In the genomic region with DNA sequence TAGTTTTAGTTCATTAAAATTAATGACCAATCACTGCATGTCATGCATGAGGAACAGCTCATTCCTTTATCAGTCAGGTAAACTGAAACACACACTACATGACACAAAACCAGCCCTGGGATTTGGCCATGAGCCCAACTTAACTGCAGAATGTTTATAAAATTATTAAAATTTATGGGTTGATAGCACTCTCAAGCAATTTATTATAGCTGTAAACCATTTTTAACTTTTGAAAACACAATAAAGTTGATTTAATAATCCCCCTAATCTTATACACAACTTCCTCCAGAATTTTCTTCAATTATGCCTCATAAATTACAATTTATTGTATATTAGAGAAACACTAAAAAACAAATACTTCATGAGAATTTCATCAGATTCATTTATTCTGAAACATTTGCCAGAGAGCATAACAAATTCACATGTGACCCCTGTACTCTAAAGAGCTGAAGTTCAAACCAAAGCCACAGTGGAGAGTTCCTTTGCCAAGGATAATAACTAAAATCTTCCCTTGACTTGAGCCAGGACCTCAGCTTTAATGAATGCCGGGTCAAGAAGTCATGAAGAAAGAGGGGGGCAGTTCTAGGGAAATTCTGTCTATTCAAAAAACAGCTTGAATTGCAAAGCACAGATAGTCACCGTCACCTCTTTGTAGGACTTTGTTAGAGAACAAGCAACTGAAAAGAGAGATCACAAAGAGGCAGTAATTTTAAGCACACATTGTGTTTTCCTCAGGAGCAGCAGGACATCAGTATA, we compare ENCODE assay signal across 1 cellular context.
TF ChIP-seq lines count a peak whose summit lies in the region.

No MANE protein-coding gene starts in this region.

TF ChIP-seq in SK-N-SH treated with all-trans-retinoic acid at 6 μM for 48 hours, 23 proteins besides CTCF, POLR2A, EP300 and RAD21 (continued from another document):
- TF ChIP-seq, protein P1, sequence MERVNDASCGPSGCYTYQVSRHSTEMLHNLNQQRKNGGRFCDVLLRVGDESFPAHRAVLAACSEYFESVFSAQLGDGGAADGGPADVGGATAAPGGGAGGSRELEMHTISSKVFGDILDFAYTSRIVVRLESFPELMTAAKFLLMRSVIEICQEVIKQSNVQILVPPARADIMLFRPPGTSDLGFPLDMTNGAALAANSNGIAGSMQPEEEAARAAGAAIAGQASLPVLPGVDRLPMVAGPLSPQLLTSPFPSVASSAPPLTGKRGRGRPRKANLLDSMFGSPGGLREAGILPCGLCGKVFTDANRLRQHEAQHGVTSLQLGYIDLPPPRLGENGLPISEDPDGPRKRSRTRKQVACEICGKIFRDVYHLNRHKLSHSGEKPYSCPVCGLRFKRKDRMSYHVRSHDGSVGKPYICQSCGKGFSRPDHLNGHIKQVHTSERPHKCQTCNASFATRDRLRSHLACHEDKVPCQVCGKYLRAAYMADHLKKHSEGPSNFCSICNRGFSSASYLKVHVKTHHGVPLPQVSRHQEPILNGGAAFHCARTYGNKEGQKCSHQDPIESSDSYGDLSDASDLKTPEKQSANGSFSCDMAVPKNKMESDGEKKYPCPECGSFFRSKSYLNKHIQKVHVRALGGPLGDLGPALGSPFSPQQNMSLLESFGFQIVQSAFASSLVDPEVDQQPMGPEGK (CRISPR knock-in tag; IDR thresholded peaks at IDR 0.05; ENCODE audit: borderline replicate concordance) = peak; percentile 66
- TF ChIP-seq ZC3H10 (CRISPR knock-in tag; IDR thresholded peaks at IDR 0.05) (peak; percentile 83), TCF4 (CRISPR knock-in tag; IDR thresholded peaks at IDR 0.05; ENCODE audit: borderline replicate concordance) (peak; percentile 79), ZNF8 (CRISPR knock-in tag; IDR thresholded peaks at IDR 0.05) (0 out of 2 replicates have a peak, but pooled peaks have one; percentile 19), ZFP3 (CRISPR knock-in tag; IDR thresholded peaks at IDR 0.05) (no peak)
